ENCODE assay signal across 1 cellular context in the genomic region with DNA sequence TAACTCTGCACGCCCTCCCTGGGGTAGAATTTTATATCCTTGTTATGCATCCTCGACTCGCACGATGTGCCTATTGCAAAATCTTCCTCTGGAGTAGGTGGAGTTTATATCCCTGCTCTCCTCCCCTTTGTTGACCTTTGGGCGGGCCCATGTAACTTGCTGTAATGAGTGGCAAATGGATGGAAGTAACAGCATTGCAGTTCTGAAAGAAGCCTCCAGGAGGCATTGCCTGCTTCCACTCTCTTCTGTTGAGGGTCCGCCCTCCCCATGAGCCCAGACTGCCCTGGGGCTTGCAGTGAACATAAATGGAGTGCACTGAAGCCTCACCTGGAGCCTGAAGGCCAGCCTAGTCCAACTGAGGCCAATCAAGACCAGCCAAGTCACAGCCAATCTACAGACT.
TF ChIP-seq lines count a peak whose summit lies in the region.

No MANE protein-coding gene starts in this region.

TF ChIP-seq in GM23338, 12 proteins besides CTCF, POLR2A, EP300 and RAD21 (continued from another document):
- TF ChIP-seq, protein P1, sequence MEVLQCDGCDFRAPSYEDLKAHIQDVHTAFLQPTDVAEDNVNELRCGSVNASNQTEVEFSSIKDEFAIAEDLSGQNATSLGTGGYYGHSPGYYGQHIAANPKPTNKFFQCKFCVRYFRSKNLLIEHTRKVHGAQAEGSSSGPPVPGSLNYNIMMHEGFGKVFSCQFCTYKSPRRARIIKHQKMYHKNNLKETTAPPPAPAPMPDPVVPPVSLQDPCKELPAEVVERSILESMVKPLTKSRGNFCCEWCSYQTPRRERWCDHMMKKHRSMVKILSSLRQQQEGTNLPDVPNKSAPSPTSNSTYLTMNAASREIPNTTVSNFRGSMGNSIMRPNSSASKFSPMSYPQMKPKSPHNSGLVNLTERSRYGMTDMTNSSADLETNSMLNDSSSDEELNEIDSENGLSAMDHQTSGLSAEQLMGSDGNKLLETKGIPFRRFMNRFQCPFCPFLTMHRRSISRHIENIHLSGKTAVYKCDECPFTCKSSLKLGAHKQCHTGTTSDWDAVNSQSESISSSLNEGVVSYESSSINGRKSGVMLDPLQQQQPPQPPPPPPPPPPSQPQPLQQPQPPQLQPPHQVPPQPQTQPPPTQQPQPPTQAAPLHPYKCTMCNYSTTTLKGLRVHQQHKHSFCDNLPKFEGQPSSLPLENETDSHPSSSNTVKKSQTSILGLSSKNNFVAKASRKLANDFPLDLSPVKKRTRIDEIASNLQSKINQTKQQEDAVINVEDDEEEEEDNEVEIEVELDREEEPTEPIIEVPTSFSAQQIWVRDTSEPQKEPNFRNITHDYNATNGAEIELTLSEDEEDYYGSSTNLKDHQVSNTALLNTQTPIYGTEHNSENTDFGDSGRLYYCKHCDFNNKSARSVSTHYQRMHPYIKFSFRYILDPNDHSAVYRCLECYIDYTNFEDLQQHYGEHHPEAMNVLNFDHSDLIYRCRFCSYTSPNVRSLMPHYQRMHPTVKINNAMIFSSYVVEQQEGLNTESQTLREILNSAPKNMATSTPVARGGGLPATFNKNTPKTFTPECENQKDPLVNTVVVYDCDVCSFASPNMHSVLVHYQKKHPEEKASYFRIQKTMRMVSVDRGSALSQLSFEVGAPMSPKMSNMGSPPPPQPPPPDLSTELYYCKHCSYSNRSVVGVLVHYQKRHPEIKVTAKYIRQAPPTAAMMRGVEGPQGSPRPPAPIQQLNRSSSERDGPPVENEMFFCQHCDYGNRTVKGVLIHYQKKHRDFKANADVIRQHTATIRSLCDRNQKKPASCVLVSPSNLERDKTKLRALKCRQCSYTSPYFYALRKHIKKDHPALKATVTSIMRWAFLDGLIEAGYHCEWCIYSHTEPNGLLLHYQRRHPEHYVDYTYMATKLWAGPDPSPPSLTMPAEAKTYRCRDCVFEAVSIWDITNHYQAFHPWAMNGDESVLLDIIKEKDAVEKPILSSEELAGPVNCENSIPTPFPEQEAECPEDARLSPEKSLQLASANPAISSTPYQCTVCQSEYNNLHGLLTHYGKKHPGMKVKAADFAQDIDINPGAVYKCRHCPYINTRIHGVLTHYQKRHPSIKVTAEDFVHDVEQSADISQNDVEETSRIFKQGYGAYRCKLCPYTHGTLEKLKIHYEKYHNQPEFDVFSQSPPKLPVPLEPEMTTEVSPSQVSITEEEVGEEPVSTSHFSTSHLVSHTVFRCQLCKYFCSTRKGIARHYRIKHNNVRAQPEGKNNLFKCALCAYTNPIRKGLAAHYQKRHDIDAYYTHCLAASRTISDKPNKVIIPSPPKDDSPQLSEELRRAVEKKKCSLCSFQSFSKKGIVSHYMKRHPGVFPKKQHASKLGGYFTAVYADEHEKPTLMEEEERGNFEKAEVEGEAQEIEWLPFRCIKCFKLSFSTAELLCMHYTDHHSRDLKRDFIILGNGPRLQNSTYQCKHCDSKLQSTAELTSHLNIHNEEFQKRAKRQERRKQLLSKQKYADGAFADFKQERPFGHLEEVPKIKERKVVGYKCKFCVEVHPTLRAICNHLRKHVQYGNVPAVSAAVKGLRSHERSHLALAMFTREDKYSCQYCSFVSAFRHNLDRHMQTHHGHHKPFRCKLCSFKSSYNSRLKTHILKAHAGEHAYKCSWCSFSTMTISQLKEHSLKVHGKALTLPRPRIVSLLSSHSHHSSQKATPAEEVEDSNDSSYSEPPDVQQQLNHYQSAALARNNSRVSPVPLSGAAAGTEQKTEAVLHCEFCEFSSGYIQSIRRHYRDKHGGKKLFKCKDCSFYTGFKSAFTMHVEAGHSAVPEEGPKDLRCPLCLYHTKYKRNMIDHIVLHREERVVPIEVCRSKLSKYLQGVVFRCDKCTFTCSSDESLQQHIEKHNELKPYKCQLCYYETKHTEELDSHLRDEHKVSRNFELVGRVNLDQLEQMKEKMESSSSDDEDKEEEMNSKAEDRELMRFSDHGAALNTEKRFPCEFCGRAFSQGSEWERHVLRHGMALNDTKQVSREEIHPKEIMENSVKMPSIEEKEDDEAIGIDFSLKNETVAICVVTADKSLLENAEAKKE (CRISPR knock-in tag; IDR thresholded peaks at IDR 0.05): no peak
- TF ChIP-seq STAT1 (IDR thresholded peaks at IDR 0.05; ENCODE audit: unreplicated experiment): no peak
- TF ChIP-seq ZNF114 (CRISPR knock-in tag; IDR thresholded peaks at IDR 0.05): no peak
TF ChIP-seq in GM23338: peak in this region for 0.
